8 cellular contexts compared by ENCODE assay signal in genomic region chr15:77013786-77014136, GRCh38. TPM values are rescaled to one million over a fixed set of nuclear protein-coding genes. Genes with fewer than 3 reads are reported as not detected.
DNase-seq lines count a peak whose midpoint lies in the region; ATAC-seq lines count a peak whose summit lies in the region.

No MANE protein-coding gene starts in this region.

- peak overlapping the region; percentile 33 to 47 for H3K4me3 ChIP-seq in CD4-positive, alpha-beta memory T cell (ENCODE audit: low read length in 2 of 2)
- no peak overlapping the region for H3K4me3 ChIP-seq in trophoblast cell (ENCODE audit: low read depth, low read length)

- H2AK5ac ChIP-seq in trophoblast cell (ENCODE audit: low read length): no peak overlapping the region

- H3K27ac ChIP-seq in CD4-positive, alpha-beta memory T cell (ENCODE audit: low read depth, low read length): peak overlapping the region; percentile 67
- H3K27ac ChIP-seq in trophoblast cell (ENCODE audit: low read depth, low read length): no peak overlapping the region

- H3K18ac ChIP-seq in trophoblast cell (ENCODE audit: low read length): no peak overlapping the region

- peak; percentile 77 to 97 (median 80) for DNase-seq in CD4-positive, alpha-beta memory T cell
- peak; percentile 86 for DNase-seq in activated CD4-positive, alpha-beta T cell treated with anti-CD3 and anti-CD28 coated beads, Interleukin-2, amount 10 ng/mL, durations not matched to agents 7 days and 5 days
- DNase-seq in iPS-NIHi7 (ENCODE audit: extremely low spot score): peak; percentile 53
- peak; percentile 13 to 54 (median 28) for DNase-seq in stimulated activated naive CD4-positive, alpha-beta T cell (lab: John Stamatoyannopoulos, UW)
- DNase-seq in NCI-H345 treated with DMSO at 0.1 percent for 48 hours (lab: John Stamatoyannopoulos, UW; ENCODE audit: unreplicated experiment): no peak
- no peak for DNase-seq in trophoblast cell
- DNase-seq in NCI-H2196 treated with DMSO at 0.1 percent for 48 hours (lab: John Stamatoyannopoulos, UW; ENCODE audit: unreplicated experiment): no peak

- POLR2A ChIA-PET in CD4-positive, alpha-beta memory T cell (lab: Charles Lee; ENCODE audit: partially characterized antibody): interaction anchor here (1.4 to 17.8 kb wide), 9 partner anchors 9 to 82 kb away, joined by 5 to 472 read pairs (median 8); partner anchors contain the start of genes PSTPIP1 and RCN2
- POLR2A ChIA-PET in activated CD4-positive, alpha-beta T cell treated with anti-CD3 and anti-CD28 coated beads, Interleukin-2, amount 10 ng/mL, durations not matched to agents 7 days and 5 days (lab: Charles Lee): interaction anchor here (0.7 kb wide), 1 partner anchor 29 kb away, joined by 3 read pairs; no protein-coding TSS in a partner anchor

- no peaks in the 10 kb centered on the region for H3K9me3 Mint-ChIP-seq in CD4-positive, alpha-beta memory T cell
- no peaks in the 10 kb centered on the region for H3K9me3 Mint-ChIP-seq in activated CD4-positive, alpha-beta T cell treated with anti-CD3 and anti-CD28 coated beads, Interleukin-2, amount 10 ng/mL, durations not matched to agents 7 days and 5 days

- H2AFZ ChIP-seq in trophoblast cell (ENCODE audit: insufficient read depth, low read length, poor library complexity): no peak overlapping the region

- no peaks in the 10 kb centered on the region for H3K79me1 ChIP-seq in trophoblast cell (ENCODE audit: low read length)

- peaks cover 52 to 98% (median 74%) of the 10 kb centered on the region in 4 donors for H3K4me1 Mint-ChIP-seq in CD4-positive, alpha-beta memory T cell
- peaks cover 90% of the 10 kb centered on the region for H3K4me1 Mint-ChIP-seq in activated CD4-positive, alpha-beta T cell treated with anti-CD3 and anti-CD28 coated beads, Interleukin-2, amount 10 ng/mL, durations not matched to agents 7 days and 5 days

- H4K12ac ChIP-seq in trophoblast cell (ENCODE audit: low read depth, low read length): no peak overlapping the region

- no peaks in the 10 kb centered on the region for H3K9me3 ChIP-seq in CD4-positive, alpha-beta memory T cell (ENCODE audit: control insufficient read depth in 1 of 2, low read length in 2 of 2)
- H3K9me3 ChIP-seq in trophoblast cell (ENCODE audit: insufficient read depth, low read depth, low read length): peaks cover 1% of the 10 kb centered on the region

- no peak overlapping the region for H4K8ac ChIP-seq in trophoblast cell (ENCODE audit: low read depth, low read length)

- H3K27ac Mint-ChIP-seq in CD4-positive, alpha-beta memory T cell: peak overlapping the region; percentile 82 to 100 (median 95)
- peak overlapping the region; percentile 93 for H3K27ac Mint-ChIP-seq in activated CD4-positive, alpha-beta T cell treated with anti-CD3 and anti-CD28 coated beads, Interleukin-2, amount 10 ng/mL, durations not matched to agents 7 days and 5 days

- H3K27me3 Mint-ChIP-seq in CD4-positive, alpha-beta memory T cell: peaks cover 0 to 2% of the 10 kb centered on the region in 2 donors
- H3K27me3 Mint-ChIP-seq in activated CD4-positive, alpha-beta T cell treated with anti-CD3 and anti-CD28 coated beads, Interleukin-2, amount 10 ng/mL, durations not matched to agents 7 days and 5 days: no peaks in the 10 kb centered on the region

- peak overlapping the region; percentile 74 to 94 (median 83) for H3K4me3 Mint-ChIP-seq in CD4-positive, alpha-beta memory T cell
- H3K4me3 Mint-ChIP-seq in activated CD4-positive, alpha-beta T cell treated with anti-CD3 and anti-CD28 coated beads, Interleukin-2, amount 10 ng/mL, durations not matched to agents 7 days and 5 days: peak overlapping the region; percentile 61

- H3K4me1 ChIP-seq in CD4-positive, alpha-beta memory T cell (ENCODE audit: insufficient read depth, low read length): peaks cover 99% of the 10 kb centered on the region
- no peaks in the 10 kb centered on the region for H3K4me1 ChIP-seq in trophoblast cell (ENCODE audit: control insufficient read depth in 1 of 2, insufficient read depth in 2 of 2, low read length in 2 of 2)

- H3K4ac ChIP-seq in trophoblast cell (ENCODE audit: low read depth, low read length): no peak overlapping the region

- H3K27me3 ChIP-seq in CD4-positive, alpha-beta memory T cell (ENCODE audit: insufficient read depth, low read length): no peaks in the 10 kb centered on the region
- no peaks in the 10 kb centered on the region for H3K27me3 ChIP-seq in trophoblast cell (ENCODE audit: insufficient read depth, low read length)

- H3K9ac ChIP-seq in trophoblast cell (ENCODE audit: low read length): no peak overlapping the region

- peaks cover 6 to 56% of the 10 kb centered on the region in 2 donors for H3K36me3 Mint-ChIP-seq in CD4-positive, alpha-beta memory T cell
- peaks cover 58% of the 10 kb centered on the region for H3K36me3 Mint-ChIP-seq in activated CD4-positive, alpha-beta T cell treated with anti-CD3 and anti-CD28 coated beads, Interleukin-2, amount 10 ng/mL, durations not matched to agents 7 days and 5 days (ENCODE audit: low read depth)

- H3K79me2 ChIP-seq in trophoblast cell (ENCODE audit: control insufficient read depth, insufficient read depth, low read length, poor library complexity): no peaks in the 10 kb centered on the region

- WGBS in trophoblast cell (ENCODE audit: extremely low coverage, insufficient coverage, insufficient read length): no CpG with 5 or more reads among the region's 5 CpGs

- peaks cover 21% of the 10 kb centered on the region for H3K36me3 ChIP-seq in CD4-positive, alpha-beta memory T cell (ENCODE audit: insufficient read depth, low read length)
- no peaks in the 10 kb centered on the region for H3K36me3 ChIP-seq in trophoblast cell (ENCODE audit: control insufficient read depth in 1 of 2, insufficient read depth in 2 of 2, low read length in 2 of 2)

- H3K4me2 ChIP-seq in trophoblast cell (ENCODE audit: low read length): no peak overlapping the region

- ATAC-seq in HG02798 (IDR thresholded peaks at IDR 0.05; ENCODE audit: poor library complexity, unreplicated experiment): peak; percentile 46

- CTCF ChIA-PET in CD4-positive, alpha-beta memory T cell (lab: Charles Lee; ENCODE audit: partially characterized antibody): interaction anchor here (0.9 to 3.5 kb wide), 11 partner anchors 9 to 110 kb away, joined by 3 to 35 read pairs (median 6); partner anchors contain the start of genes PSTPIP1 and SCAPER
- CTCF ChIA-PET in activated CD4-positive, alpha-beta T cell treated with anti-CD3 and anti-CD28 coated beads, Interleukin-2, amount 10 ng/mL, durations not matched to agents 7 days and 5 days (lab: Charles Lee): interaction anchor here (0.9 to 4.3 kb wide), 9 partner anchors 9 to 39 kb away, joined by 3 to 18 read pairs (median 6); partner anchors contain the start of gene PSTPIP1

- intact Hi-C loops in CD4-positive, alpha-beta memory T cell (cut with micrococcal nuclease): loop anchor here (1.0 to 10.0 kb wide), 4 partner anchors 9 to 411 kb away; partner anchors contain the start of genes HMG20A, PEAK1 and PSTPIP1

- H2BK120ac ChIP-seq in trophoblast cell (ENCODE audit: insufficient read depth, low read length, poor library complexity): no peak overlapping the region

- no peak overlapping the region for H4K91ac ChIP-seq in trophoblast cell (ENCODE audit: low read depth, low read length)

- no peak overlapping the region for H2BK12ac ChIP-seq in trophoblast cell (ENCODE audit: low read length)

- H3K14ac ChIP-seq in trophoblast cell (ENCODE audit: low read length): no peak overlapping the region

- H3K23ac ChIP-seq in trophoblast cell (ENCODE audit: low read length): no peak overlapping the region

- no peak overlapping the region for H2BK5ac ChIP-seq in trophoblast cell (ENCODE audit: low read depth, low read length, poor library complexity)

RNA-seq across cellular contexts. Expression of gene PSTPIP1, which starts 18.8 kb away (rescaled TPM):
- total RNA-seq in CD4-positive, alpha-beta memory T cell: 100 to 1,000 TPM; 225 to 233 TPM
- 10 to 100 TPM; 62.4 to 63.3 TPM for polyA plus RNA-seq in CD4-positive, alpha-beta memory T cell
- total RNA-seq in activated CD4-positive, alpha-beta T cell treated with anti-CD3 and anti-CD28 coated beads, Interleukin-2, amount 10 ng/mL, durations not matched to agents 7 days and 5 days: 100 to 1,000 TPM; 135 to 176 TPM
- polyA plus RNA-seq in trophoblast cell (2013): 0.04 TPM in 1 of 2 replicates, not detected in the other

RNA-seq across cellular contexts. Expression of gene TSPAN3, which starts 57.1 kb away (rescaled TPM):
- total RNA-seq in CD4-positive, alpha-beta memory T cell: 10 to 100 TPM; 13.3 to 14.3 TPM
- polyA plus RNA-seq in CD4-positive, alpha-beta memory T cell: 10 to 100 TPM; 35.7 to 35.9 TPM
- 10 to 100 TPM; 14.5 to 16.7 TPM for total RNA-seq in activated CD4-positive, alpha-beta T cell treated with anti-CD3 and anti-CD28 coated beads, Interleukin-2, amount 10 ng/mL, durations not matched to agents 7 days and 5 days
- polyA plus RNA-seq in trophoblast cell (2013): 93.4 and 95.8 TPM in 2 replicates

Comparison
In these comparisons a context has a peak if more than half of its experiments do, and no peak if none do; other contexts are left out.
1. DNase-seq: peak in CD4-positive, alpha-beta memory T cell (5 of 5), activated CD4-positive, alpha-beta T cell treated with anti-CD3 and anti-CD28 coated beads, Interleukin-2, amount 10 ng/mL, durations not matched to agents 7 days and 5 days (single experiment), iPS-NIHi7 (single experiment) and stimulated activated naive CD4-positive, alpha-beta T cell (6 of 6); none in NCI-H345 treated with DMSO at 0.1 percent for 48 hours (single experiment), trophoblast cell (0 of 2) and NCI-H2196 treated with DMSO at 0.1 percent for 48 hours (single experiment).